8 cellular contexts compared by ENCODE assay signal in genomic region chr1:66996018-66996682, GRCh38. TPM values are rescaled to one million over a fixed set of nuclear protein-coding genes. Genes with fewer than 3 reads are reported as not detected.
DNase-seq lines count a peak whose midpoint lies in the region; ATAC-seq and FAIRE-seq lines count a peak whose summit lies in the region.

No MANE protein-coding gene starts in this region.

- peaks cover 3% of the 10 kb centered on the region for H3K4me1 ChIP-seq in effector memory CD4-positive, alpha-beta T cell (ENCODE audit: control insufficient read depth, insufficient read depth, low read length, poor library complexity, severe bottlenecking)

- ATAC-seq in HG03378 (IDR thresholded peaks at IDR 0.05; ENCODE audit: unreplicated experiment): peak; percentile 66
- ATAC-seq in stimulated activated naive CD8-positive, alpha-beta T cell treated with anti-CD3 and anti-CD28 coated beads, Interleukin-15, Interleukin-2, amounts not matched to agents 100 U/mL and 50 U/mL, for 24 hours: peak; percentile 58

- no peaks in the 10 kb centered on the region for H3K27me3 ChIP-seq in effector memory CD4-positive, alpha-beta T cell (replicated peaks; ENCODE audit: control insufficient read depth, insufficient read depth, low read length, poor library complexity, severe bottlenecking)

- DNase-seq in ACHN (peak; percentile 65), GM18507 (ENCODE audit: extremely low spot score, insufficient read length, low read depth) (peak; percentile 32), NCI-H748 treated with DMSO at 0.1 percent for 48 hours (lab: John Stamatoyannopoulos, UW) (peak; percentile 51), mucosa of gallbladder (ENCODE audit: low spot score) (peak; percentile 62)
- DNase-seq in activated CD4-positive, alpha-beta T cell treated with anti-CD3 and anti-CD28 coated beads, Interleukin-2, amount 50 U/mL, for 48 hours: peak; percentile 61 to 69
- peak in 2 of 3 donors; percentile 18 to 19 for DNase-seq in effector memory CD4-positive, alpha-beta T cell
- DNase-seq in stimulated activated naive CD8-positive, alpha-beta T cell treated with anti-CD3 and anti-CD28 coated beads, Interleukin-15, Interleukin-2, amounts not matched to agents 100 U/mL and 50 U/mL, for 24 hours: peak; percentile 55

- H3K9me3 ChIP-seq in effector memory CD4-positive, alpha-beta T cell (ENCODE audit: control insufficient read depth, low read length): no peaks in the 10 kb centered on the region

- no peak overlapping the region for H3K4me3 ChIP-seq in effector memory CD4-positive, alpha-beta T cell (ENCODE audit: insufficient read depth, low read depth, low read length, poor library complexity, severe bottlenecking)

- in situ Hi-C loops in ACHN (cut with HindIII; ENCODE audit: low pct_ligation_motif_present, low pct_unique_long_range_greater_than_20kb, low sequenced_read_pairs): no loop called here

- no peak overlapping the region for H3K27ac ChIP-seq in effector memory CD4-positive, alpha-beta T cell (ENCODE audit: insufficient read depth, low read length, poor library complexity, severe bottlenecking)

- H3K36me3 ChIP-seq in effector memory CD4-positive, alpha-beta T cell (ENCODE audit: control insufficient read depth, insufficient read depth, low read length): peaks cover 2% of the 10 kb centered on the region

- FAIRE-seq in GM18507 (lab: Jason Lieb, UNC): peak; percentile 95

RNA-seq across cellular contexts. Expression of gene SLC35D1, which starts 57.8 kb away (rescaled TPM):
- total RNA-seq in mucosa of gallbladder: 16.3 TPM
